Comparison of ENCODE assay signal across 9 cellular contexts in genomic region chr2:171318463-171318934, GRCh38.
A peak's percentile ranks its signal among the peaks of the same experiment; 100 is the strongest.
DNase-seq lines count a peak whose midpoint lies in the region; ATAC-seq and TF ChIP-seq lines count a peak whose summit lies in the region.
"Had no signal": no experiment of that assay in that cellular context is flagged by ENCODE, and none has a peak within 500 bp of the region (broad histone marks: within the 10 kb centered on the region; RNA-seq: fewer than 3 reads in every experiment).

No MANE protein-coding gene starts in this region.

- WGBS in thyroid gland, 2 donors = 24 to 30% methylated on average over 6 of the region's 6 CpGs

- H3K9me3 ChIP-seq in cardiac muscle cell (ENCODE audit: low read depth) = no peaks in the 10 kb centered on the region
- H3K9me3 ChIP-seq in right atrium auricular region = no peaks in the 10 kb centered on the region
- H3K9me3 ChIP-seq in thyroid gland = no peaks in the 10 kb centered on the region

- H3K27ac ChIP-seq in cardiac muscle cell = no peak overlapping the region
- H3K27ac ChIP-seq in right atrium auricular region = peak overlapping the region in 1 of 2 donors; percentile 22
- H3K27ac ChIP-seq in thyroid gland = peak overlapping the region in 2 of 3 donors; percentile 14 to 31
- H3K27ac ChIP-seq: BLaER1 had no signal

- intact Hi-C loops in thyroid gland (cut with DNase I) = no loop called here

- H3K4me1 ChIP-seq in cardiac muscle cell (ENCODE audit: low read depth) (peaks cover 10% of the 10 kb centered on the region), right atrium auricular region (peaks cover 0 to 5% of the 10 kb centered on the region in 2 donors), thyroid gland (peaks cover 18 to 31% of the 10 kb centered on the region in 2 donors)

- DNase-seq in cardiac muscle cell (ENCODE audit: low read depth in 1 of 2, low spot score in 1 of 2) = peak; percentile 33 to 35
- DNase-seq in right atrium auricular region (ENCODE audit: low spot score) = no peak
- peak in 48 of 56 donors; percentile 1 to 77 (median 38) for DNase-seq in amygdala (lab: John Stamatoyannopoulos, UW)
- peak; percentile 63 for DNase-seq in islet precursor cell
- DNase-seq in thyroid gland = peak; percentile 66 to 75

- TF ChIP-seq CTCF in cardiac muscle cell (IDR thresholded peaks at IDR 0.05; ENCODE audit: low read depth, low read length) (no peak), right atrium auricular region (IDR thresholded peaks at IDR 0.05) (no peak), thyroid gland (IDR thresholded peaks at IDR 0.05) (no peak)

- H3K27me3 ChIP-seq in cardiac muscle cell (no peaks in the 10 kb centered on the region), right atrium auricular region (no peaks in the 10 kb centered on the region), thyroid gland (no peaks in the 10 kb centered on the region)
- H3K27me3 ChIP-seq: BLaER1 had no signal

- no peaks in the 10 kb centered on the region for H3K36me3 ChIP-seq in cardiac muscle cell
- H3K36me3 ChIP-seq in right atrium auricular region = no peaks in the 10 kb centered on the region
- no peaks in the 10 kb centered on the region for H3K36me3 ChIP-seq in thyroid gland

- H3K4me3 ChIP-seq in cardiac muscle cell = no peak overlapping the region
- no peak overlapping the region for H3K4me3 ChIP-seq in right atrium auricular region
- H3K4me3 ChIP-seq in thyroid gland (replicated peaks in 1 of 3) = no peak overlapping the region
- H3K4me3 ChIP-seq: BLaER1 had no signal

- no peak for TF ChIP-seq POLR2A in thyroid gland (IDR thresholded peaks at IDR 0.05)

- ATAC-seq in GM19035 (IDR thresholded peaks at IDR 0.05; ENCODE audit: unreplicated experiment) = no peak
- no peak for ATAC-seq in HG03280 (IDR thresholded peaks at IDR 0.05; ENCODE audit: unreplicated experiment)
- ATAC-seq in GM21447 (IDR thresholded peaks at IDR 0.05; ENCODE audit: unreplicated experiment) = no peak
